In the genomic region with DNA sequence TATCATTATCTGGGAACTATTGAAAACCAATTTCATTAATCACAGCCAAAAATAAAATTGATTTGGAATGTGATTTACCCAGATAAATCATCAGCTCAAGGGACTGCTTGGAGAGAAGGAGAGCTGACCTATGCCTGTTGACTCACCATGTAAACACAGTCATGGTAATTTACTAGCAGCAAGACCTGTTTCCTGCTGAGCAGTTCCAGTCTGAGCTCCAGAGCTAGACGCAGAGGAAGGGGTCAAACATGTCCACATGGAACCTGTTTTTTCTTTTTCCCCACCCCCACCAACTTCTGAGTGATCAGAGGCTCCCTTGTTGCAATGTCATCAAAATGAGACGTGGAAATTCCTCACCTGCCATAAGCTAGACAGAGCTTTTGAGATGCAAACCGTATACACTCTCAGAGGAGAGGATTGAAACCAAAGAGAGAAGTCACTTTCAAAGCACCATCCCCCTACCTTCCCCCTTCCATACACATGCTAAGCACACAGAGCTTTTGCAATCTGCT, we compare ENCODE assay signal across 9 cellular contexts. TPM values are rescaled to one million over a fixed set of nuclear protein-coding genes. Genes with fewer than 3 reads are reported as not detected.
DNase-seq lines count a peak whose midpoint lies in the region; ATAC-seq and TF ChIP-seq lines count a peak whose summit lies in the region.
"Had no signal": no experiment of that assay in that cellular context is flagged by ENCODE, and none has a peak within 500 bp of the region (broad histone marks: within the 10 kb centered on the region; RNA-seq: fewer than 3 reads in every experiment).

No MANE protein-coding gene starts in this region.

- H3K27me3 Mint-ChIP-seq in natural killer cell (ENCODE audit: low read depth in 2 of 2): no peaks in the 10 kb centered on the region

- no peak for ATAC-seq in natural killer cell
- ATAC-seq in HG02798 (IDR thresholded peaks at IDR 0.05; ENCODE audit: poor library complexity, unreplicated experiment): no peak

- peak overlapping the region; percentile 62 for H3K9ac ChIP-seq in HUES6 (ENCODE audit: low read length)

- H3K9me3 Mint-ChIP-seq in natural killer cell: no peaks in the 10 kb centered on the region

- intact Hi-C loops in natural killer cell (cut with micrococcal nuclease): no loop called here

- H3K27ac Mint-ChIP-seq in natural killer cell: no peak overlapping the region

- peak overlapping the region; percentile 90 for H3K27ac ChIP-seq in HUES6 (ENCODE audit: low read depth, low read length)
- H3K27ac ChIP-seq in SJCRH30: peak overlapping the region; percentile 95
- no peak overlapping the region for H3K27ac ChIP-seq in WERI-Rb-1

- H3K36me3 ChIP-seq in HUES6 (ENCODE audit: control insufficient read depth, insufficient read depth, low read length) (no peaks in the 10 kb centered on the region), SJCRH30 (no peaks in the 10 kb centered on the region), WERI-Rb-1 (no peaks in the 10 kb centered on the region)

- H3K4me3 ChIP-seq in HUES6 (ENCODE audit: low read depth, low read length) (peak overlapping the region; percentile 28), SJCRH30 (peak overlapping the region; percentile 5), foreskin fibroblast (ENCODE audit: low read depth in 1 of 2, low read length in 2 of 2) (no peak overlapping the region), skeletal muscle cell (ENCODE audit: low read depth, low read length) (no peak overlapping the region), WERI-Rb-1 (ENCODE audit: low read depth, low read length) (no peak overlapping the region)

- H3K27me3 ChIP-seq in HUES6 (ENCODE audit: control insufficient read depth, insufficient read depth, low read length) (no peaks in the 10 kb centered on the region), SJCRH30 (no peaks in the 10 kb centered on the region), WERI-Rb-1 (ENCODE audit: insufficient read depth, low read depth, severe bottlenecking) (no peaks in the 10 kb centered on the region)

- H3K9me3 ChIP-seq in HUES6 (ENCODE audit: control insufficient read depth, insufficient read depth, low read depth, low read length) (no peaks in the 10 kb centered on the region), SJCRH30 (replicated peaks) (no peaks in the 10 kb centered on the region), WERI-Rb-1 (ENCODE audit: severe bottlenecking) (peaks cover 2% of the 10 kb centered on the region)

- DNase-seq in COLO668 (lab: John Stamatoyannopoulos, UW; ENCODE audit: unreplicated experiment) (peak; percentile 65), SJCRH30 (peak; percentile 92 to 96), foreskin fibroblast (peak; percentile 79 to 86), skeletal muscle cell (ENCODE audit: low read depth) (peak; percentile 88), natural killer cell (no peak), WERI-Rb-1 (no peak)
- DNase-seq: left cardiac atrium had no signal

- H3K4me3 Mint-ChIP-seq in natural killer cell: no peak overlapping the region

- H3K4me1 ChIP-seq in HUES6 (ENCODE audit: control insufficient read depth, insufficient read depth, low read length): peaks cover 46% of the 10 kb centered on the region
- H3K4me1 ChIP-seq in SJCRH30: peaks cover 72% of the 10 kb centered on the region

- TF ChIP-seq CTCF in foreskin fibroblast (IDR thresholded peaks at IDR 0.05; ENCODE audit: low read depth, low read length) (no peak), natural killer cell (IDR thresholded peaks at IDR 0.05) (no peak), WERI-Rb-1 (IDR thresholded peaks at IDR 0.05; ENCODE audit: low read depth, low read length) (no peak)

- H3K36me3 Mint-ChIP-seq in natural killer cell: no peaks in the 10 kb centered on the region

- peaks cover 6 to 8% of the 10 kb centered on the region in 2 donors for H3K4me1 Mint-ChIP-seq in natural killer cell

RNA-seq across cellular contexts. Expression of gene PTGFRN, which starts 56.0 kb away (rescaled TPM):
- 146 and 148 TPM in 2 replicates for total RNA-seq in SJCRH30 (2014; rRNA removed; shearing (Covaris generic))
- total RNA-seq in natural killer cell: 1 to 10 TPM in 1 of 3 donors, under 1 TPM in 2; 0.71 to 1.4 (median 0.79) TPM

Comparison
In these comparisons a context has a peak if more than half of its experiments do, and no peak if none do; other contexts are left out.
1. DNase-seq: peak in COLO668 (single experiment), SJCRH30 (2 of 2), foreskin fibroblast (2 of 2) and skeletal muscle cell (single experiment); none in natural killer cell (single experiment) and WERI-Rb-1 (single experiment).
2. H3K4me3 ChIP-seq: peak in HUES6 (single experiment) and SJCRH30 (single experiment); none in foreskin fibroblast (0 of 2), skeletal muscle cell (single experiment) and WERI-Rb-1 (single experiment).
3. RNA of gene PTGFRN, which starts 56.0 kb away (total RNA-seq): 146 to 148 TPM in SJCRH30; 0.71 to 1.4 TPM in natural killer cell; every median in the first group is over 10 times any median in the second.